ENCODE assay signal across 8 cellular contexts in the genomic region with DNA sequence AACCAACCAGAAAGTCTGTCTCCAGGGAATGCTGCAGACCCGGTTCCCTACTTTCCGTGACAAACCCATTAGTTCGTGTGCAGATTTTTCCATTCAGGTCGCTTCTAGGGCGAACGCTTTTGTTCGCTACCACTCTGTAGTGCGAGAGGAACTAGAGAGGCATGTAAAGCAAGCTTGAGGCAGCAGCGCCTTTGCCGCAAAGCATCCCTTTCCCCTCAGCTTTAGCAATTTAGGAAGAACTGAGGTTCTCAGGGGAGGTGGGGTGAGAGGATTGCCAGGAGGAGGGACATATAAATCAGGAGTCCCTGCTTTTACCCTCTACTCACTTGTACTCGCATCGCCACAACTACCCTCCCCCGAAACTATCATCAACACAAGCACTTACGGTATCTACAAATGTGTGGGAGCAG. TPM values are rescaled to one million over a fixed set of nuclear protein-coding genes. Genes with fewer than 3 reads are reported as not detected.
DNase-seq lines count a peak whose midpoint lies in the region; ATAC-seq, FAIRE-seq and TF ChIP-seq lines count a peak whose summit lies in the region.

No MANE protein-coding gene starts in this region.

- DNase-seq in RWPE2 (ENCODE audit: low spot score) (no peak), dermis blood vessel endothelial cell (peak; percentile 10), HepG2 (ENCODE audit: low spot score) (no peak), stomach (no peak)

- WGBS in HepG2 (ENCODE audit: low lambda C conversion rate) = 12% methylated on average over 14 of the region's 14 CpGs
- 2 to 5% (median 4%) methylated on average over 14 of the region's 14 CpGs for WGBS in stomach, 5 donors

- H3K27ac ChIP-seq in RWPE2 (ENCODE audit: poor library complexity, severe bottlenecking) = no peak overlapping the region
- H3K27ac ChIP-seq in HepG2 (ENCODE audit: extremely low read length, insufficient read depth, low read length) = no peak overlapping the region
- peak overlapping the region; percentile 20 to 82 (median 66) for H3K27ac ChIP-seq in stomach

- FAIRE-seq in HepG2 (lab: Jason Lieb, UNC) = peak; percentile 32

- TF ChIP-seq RAD21 in HepG2 (CRISPR knock-in tag; IDR thresholded peaks at IDR 0.05) = no peak

- H3K9ac ChIP-seq in HepG2 (ENCODE audit: insufficient read depth, low read depth, low read length) = no peak overlapping the region

- CTCF ChIA-PET in HepG2 (lab: Yijun Ruan, JAX; ENCODE audit: low intra/inter-chr PET ratio, low total read pairs) = no interaction called here

- intact Hi-C loops in HepG2 (cut with micrococcal nuclease; ENCODE audit: unreplicated experiment) (no loop called here), stomach (cut with DNase I; ENCODE audit: low total_unique reads) (no loop called here)

- H3K79me2 ChIP-seq in HepG2 (ENCODE audit: insufficient read depth, low read length) = no peaks in the 10 kb centered on the region

- BruUV-seq in HepG2 (replicated peaks; lab: Mats Ljungman, UMichigan) = no TSS peak

- H3K4me2 ChIP-seq in HepG2 (ENCODE audit: low read depth, low read length) = peak overlapping the region; percentile 66

- TF ChIP-seq EP300 in HepG2 (IDR thresholded peaks at IDR 0.05; ENCODE audit: low read depth in 2 of 2, low read length in 2 of 2) (no peak), HepG2 (CRISPR knock-in tag; IDR thresholded peaks at IDR 0.05; ENCODE audit: borderline replicate concordance) (no peak), stomach (IDR thresholded peaks at IDR 0.05) (no peak)

- no peaks in the 10 kb centered on the region for H3K9me3 ChIP-seq in RWPE2 (ENCODE audit: severe bottlenecking)
- no peaks in the 10 kb centered on the region for H3K9me3 ChIP-seq in HepG2 (ENCODE audit: low read length)
- H3K9me3 ChIP-seq in stomach = no peaks in the 10 kb centered on the region

- in situ Hi-C loops in HepG2 (cut with HindIII; ENCODE audit: extremely low pct_ligation_motif_present, low pct_unique_long_range_greater_than_20kb) = no loop called here

- no peaks in the 10 kb centered on the region for H4K20me1 ChIP-seq in HepG2 (ENCODE audit: insufficient read depth, low read length)

- H3K4me3 ChIP-seq in GM12875 (ENCODE audit: low read depth, low read length) (peak overlapping the region; percentile 66), RWPE2 (ENCODE audit: severe bottlenecking) (peak overlapping the region; percentile 45), HepG2 (replicated peaks in 1 of 3; ENCODE audit: insufficient read depth in 1 of 3, low read depth in 2 of 3, low read length in 3 of 3) (peak overlapping the region; percentile 39 to 66 (median 59); a peak in 5 of 6 replicates), stomach (peak overlapping the region; percentile 57 to 79 (median 61))

- TF ChIP-seq CTCF in GM12875 (IDR thresholded peaks at IDR 0.05; ENCODE audit: borderline replicate concordance, insufficient read depth, low read depth, low read length) (no peak), RWPE2 (IDR thresholded peaks at IDR 0.05; ENCODE audit: poor library complexity, severe bottlenecking) (no peak), HepG2 (CRISPR knock-in tag; IDR thresholded peaks at IDR 0.05) (no peak), stomach (IDR thresholded peaks at IDR 0.05) (no peak)

- TF ChIP-seq POLR2A in HepG2 (IDR thresholded peaks at IDR 0.05; ENCODE audit: insufficient read depth in 1 of 2, low read depth in 2 of 2, low read length in 2 of 2) = no peak
- no peak for TF ChIP-seq POLR2A in stomach (IDR thresholded peaks at IDR 0.05)

- H3K4me1 ChIP-seq in RWPE2 (ENCODE audit: insufficient read depth, poor library complexity, severe bottlenecking) = peaks cover 5% of the 10 kb centered on the region
- peaks cover 26% of the 10 kb centered on the region for H3K4me1 ChIP-seq in HepG2 (ENCODE audit: insufficient read depth, low read length)
- peaks cover 6 to 20% (median 10%) of the 10 kb centered on the region in 4 donors for H3K4me1 ChIP-seq in stomach

- POLR2A ChIA-PET in HepG2 (lab: Yijun Ruan, JAX) = no interaction called here

- H2AFZ ChIP-seq in HepG2 (ENCODE audit: low read length) = no peak overlapping the region

- peaks cover 43% of the 10 kb centered on the region for H3K27me3 ChIP-seq in RWPE2 (ENCODE audit: insufficient read depth, poor library complexity, severe bottlenecking)
- peaks cover 8 to 32% of the 10 kb centered on the region in 2 experiments for H3K27me3 ChIP-seq in HepG2 (ENCODE audit: control insufficient read depth in 1 of 2, insufficient read depth in 2 of 2, low read length in 2 of 2)
- peaks cover 0 to 31% (median 30%) of the 10 kb centered on the region in 3 donors for H3K27me3 ChIP-seq in stomach

- H3K36me3 ChIP-seq in RWPE2 (ENCODE audit: low read depth) (no peaks in the 10 kb centered on the region), HepG2 (replicated peaks in 1 of 2; ENCODE audit: control insufficient read depth in 1 of 2, insufficient read depth in 2 of 2, low read length in 2 of 2) (no peaks in the 10 kb centered on the region), stomach (no peaks in the 10 kb centered on the region)

- peak; percentile 25 for ATAC-seq in HG02852 (IDR thresholded peaks at IDR 0.05; ENCODE audit: unreplicated experiment)
- ATAC-seq in RWPE2 (ENCODE audit: low read depth) = peak; percentile 66
- peak; percentile 58 for ATAC-seq in HepG2
- no peak for ATAC-seq in GM21717 (IDR thresholded peaks at IDR 0.05; ENCODE audit: unreplicated experiment)
- no peak for ATAC-seq in HG03469 (IDR thresholded peaks at IDR 0.05; ENCODE audit: unreplicated experiment)

TF ChIP-seq in HepG2, 621 proteins besides CTCF, POLR2A, EP300 and RAD21:
- TF ChIP-seq, protein P1, sequence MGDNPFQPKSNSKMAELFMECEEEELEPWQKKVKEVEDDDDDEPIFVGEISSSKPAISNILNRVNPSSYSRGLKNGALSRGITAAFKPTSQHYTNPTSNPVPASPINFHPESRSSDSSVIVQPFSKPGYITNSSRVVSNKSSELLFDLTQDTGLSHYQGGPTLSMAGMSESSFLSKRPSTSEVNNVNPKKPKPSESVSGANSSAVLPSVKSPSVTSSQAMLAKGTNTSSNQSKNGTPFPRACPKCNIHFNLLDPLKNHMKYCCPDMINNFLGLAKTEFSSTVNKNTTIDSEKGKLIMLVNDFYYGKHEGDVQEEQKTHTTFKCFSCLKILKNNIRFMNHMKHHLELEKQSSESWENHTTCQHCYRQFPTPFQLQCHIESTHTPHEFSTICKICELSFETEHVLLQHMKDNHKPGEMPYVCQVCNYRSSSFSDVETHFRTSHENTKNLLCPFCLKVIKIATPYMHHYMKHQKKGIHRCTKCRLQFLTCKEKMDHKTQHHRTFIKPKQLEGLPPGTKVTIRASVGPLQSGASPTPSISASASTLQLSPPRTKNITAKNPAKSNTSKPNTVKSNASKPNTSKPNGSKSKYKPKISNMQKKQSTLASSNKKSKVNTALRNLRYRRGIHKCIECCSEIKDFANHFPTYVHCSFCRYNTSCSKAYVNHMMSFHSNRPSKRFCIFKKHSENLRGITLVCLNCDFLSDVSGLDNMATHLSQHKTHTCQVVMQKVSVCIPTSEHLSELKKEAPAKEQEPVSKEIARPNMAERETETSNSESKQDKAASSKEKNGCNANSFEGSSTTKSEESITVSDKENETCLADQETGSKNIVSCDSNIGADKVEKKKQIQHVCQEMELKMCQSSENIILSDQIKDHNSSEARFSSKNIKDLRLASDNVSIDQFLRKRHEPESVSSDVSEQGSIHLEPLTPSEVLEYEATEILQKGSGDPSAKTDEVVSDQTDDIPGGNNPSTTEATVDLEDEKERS (CRISPR knock-in tag; IDR thresholded peaks at IDR 0.05) = no peak
- TF ChIP-seq RFX3 (CRISPR knock-in tag; IDR thresholded peaks at IDR 0.05) (no peak), KDM5B (CRISPR knock-in tag; IDR thresholded peaks at IDR 0.05; ENCODE audit: borderline replicate concordance) (no peak), ZKSCAN8 (CRISPR knock-in tag; IDR thresholded peaks at IDR 0.05; ENCODE audit: borderline replicate concordance) (no peak), ZBTB1 (CRISPR knock-in tag; IDR thresholded peaks at IDR 0.05; ENCODE audit: borderline replicate concordance) (no peak)

RNA-seq across cellular contexts. Expression of a gene that starts 0.8 kb away (rescaled TPM):
- total RNA-seq in dermis blood vessel endothelial cell (0.05 TPM in 1 of 2 replicates, not detected in the other), HepG2 (2016; rRNA removed; fragmentation: Illumina TruSeq; extraction: Trizol) (0.06 and 0.07 TPM in 2 replicates), stomach (1 to 10 TPM in 2 of 5 donors, under 1 TPM in 1, not detected in 2; 0.14 to 3.7 (median 2.9) TPM)
- total RNA-seq in HepG2 (2016; cell fraction: cytosol; rRNA removed; fragmentation: Illumina TruSeq; extraction: Trizol; ENCODE audit: low read depth) = not detected in 2 replicates
- 0.02 and 0.10 TPM in 2 replicates for total RNA-seq in HepG2 (2016; cell fraction: insoluble cytoplasmic fraction; rRNA removed; fragmentation: Illumina TruSeq; extraction: Trizol)
- 0.03 TPM in 1 of 2 replicates, not detected in the other for total RNA-seq in HepG2 (2016; cell fraction: membrane; rRNA removed; fragmentation: Illumina TruSeq; extraction: Trizol)
- total RNA-seq in HepG2 (2016; cell fraction: nucleus; rRNA removed; fragmentation: Illumina TruSeq; extraction: Trizol) = not detected in 2 replicates
- polyA plus RNA-seq in HepG2 (2011; rRNA removed) (0.03 and 0.09 TPM in 2 replicates), stomach (under 1 TPM; 0.03 to 0.50 (median 0.15) TPM)
- polyA plus RNA-seq in HepG2 (2011; cell fraction: cytosol; rRNA removed) = 0.03 TPM in 2 replicates
- polyA plus RNA-seq in HepG2 (2011; cell fraction: nucleus; rRNA removed) = 0.06 TPM in 1 of 2 replicates, not detected in the other
- not detected in 2 replicates for polyA plus RNA-seq in HepG2 (2012)
- not detected in 2 replicates for polyA plus RNA-seq in HepG2 (2016; cell fraction: cytosol; fragmentation: Illumina TruSeq; extraction: Trizol; ENCODE audit: low read depth)
- 0.05 and 0.08 TPM in 2 replicates for polyA plus RNA-seq in HepG2 (2016; cell fraction: insoluble cytoplasmic fraction; fragmentation: Illumina TruSeq; extraction: Trizol; ENCODE audit: low read depth)
- polyA plus RNA-seq in HepG2 (2016; cell fraction: membrane; fragmentation: Illumina TruSeq; extraction: Trizol; ENCODE audit: low read depth) = not detected in 2 replicates
- polyA plus RNA-seq in HepG2 (2016; cell fraction: nucleus; fragmentation: Illumina TruSeq; extraction: Trizol; ENCODE audit: insufficient read depth, low read depth) = not detected in 2 replicates
- polyA minus RNA-seq in HepG2 (2011; rRNA and poly(A)+ RNA removed; ENCODE audit: low replicate concordance) = 0.04 and 0.49 TPM in 2 replicates
- polyA minus RNA-seq in HepG2 (2011; cell fraction: cytosol; rRNA and poly(A)+ RNA removed) = not detected in 2 replicates
- 0.12 and 0.26 TPM in 2 replicates for polyA minus RNA-seq in HepG2 (2011; cell fraction: nucleus; rRNA and poly(A)+ RNA removed)

Comparison
In these comparisons a context has a peak if more than half of its experiments do, and no peak if none do; other contexts are left out.
1. ATAC-seq: peak in HG02852 (single experiment), RWPE2 (single experiment) and HepG2 (single experiment); none in GM21717 (single experiment) and HG03469 (single experiment).
2. H3K27ac ChIP-seq: peak in stomach (5 of 5); none in RWPE2 (single experiment) and HepG2 (single experiment).
3. Peak in every context shown above with its lines, with median percentiles within 50 percentile points of each other: H3K4me3 ChIP-seq.